ENCODE assay signal across 9 cellular contexts in genomic region chr3:51340989-51341636, GRCh38. TPM values are rescaled to one million over a fixed set of nuclear protein-coding genes. Genes with fewer than 3 reads are reported as not detected.
DNase-seq lines count a peak whose midpoint lies in the region; ATAC-seq and FAIRE-seq lines count a peak whose summit lies in the region.
"Had no signal": no experiment of that assay in that cellular context is flagged by ENCODE, and none has a peak within 500 bp of the region (broad histone marks: within the 10 kb centered on the region; RNA-seq: fewer than 3 reads in every experiment).

No MANE protein-coding gene starts in this region.

- FAIRE-seq in RCC 7860 (lab: Jason Lieb, UNC), result peak; percentile 31

- ATAC-seq in HG02970 (IDR thresholded peaks at IDR 0.05; ENCODE audit: low FRiP score, unreplicated experiment), result no peak

- peak; percentile 15 for DNase-seq in ACHN
- peak; percentile 73 for DNase-seq in RCC 7860 (ENCODE audit: low spot score)
- no peak for DNase-seq in epithelial cell of prostate (ENCODE audit: low read depth, low spot score)
- DNase-seq in myocyte (ENCODE audit: low read depth), result peak; percentile 47
- DNase-seq in pons (ENCODE audit: low spot score), result no peak
- DNase-seq in SW 1271 (lab: John Stamatoyannopoulos, UW), result no peak
- DNase-seq in NCI-H1694 treated with DMSO at 0.1 percent for 48 hours (lab: John Stamatoyannopoulos, UW), result no peak
- DNase-seq: AML-193 had no signal

- in situ Hi-C loops in ACHN (cut with HindIII; ENCODE audit: low pct_ligation_motif_present, low pct_unique_long_range_greater_than_20kb, low sequenced_read_pairs), result no loop called here

- H3K27ac ChIP-seq in epithelial cell of prostate, result peak overlapping the region; percentile 87

RNA-seq across cellular contexts. Expression of gene MANF, which starts 44.0 kb away (rescaled TPM):
- total RNA-seq in myocyte, result 65.2 and 129 TPM in 2 replicates
- 161 TPM for polyA plus RNA-seq in myocyte (2012)

RNA-seq across cellular contexts. Expression of gene RBM15B, which starts 50.0 kb away (rescaled TPM):
- total RNA-seq in myocyte, result 25.8 and 26.1 TPM in 2 replicates
- 22.9 TPM for polyA plus RNA-seq in myocyte (2012)

Comparison
In these comparisons a context has a peak if more than half of its experiments do, and no peak if none do; other contexts are left out.
1. DNase-seq: peak in ACHN (single experiment), RCC 7860 (single experiment) and myocyte (single experiment); none in epithelial cell of prostate (single experiment), pons (single experiment), SW 1271 (0 of 2) and NCI-H1694 treated with DMSO at 0.1 percent for 48 hours (single experiment).